Comparison of ENCODE assay signal across 10 cellular contexts in the genomic region with DNA sequence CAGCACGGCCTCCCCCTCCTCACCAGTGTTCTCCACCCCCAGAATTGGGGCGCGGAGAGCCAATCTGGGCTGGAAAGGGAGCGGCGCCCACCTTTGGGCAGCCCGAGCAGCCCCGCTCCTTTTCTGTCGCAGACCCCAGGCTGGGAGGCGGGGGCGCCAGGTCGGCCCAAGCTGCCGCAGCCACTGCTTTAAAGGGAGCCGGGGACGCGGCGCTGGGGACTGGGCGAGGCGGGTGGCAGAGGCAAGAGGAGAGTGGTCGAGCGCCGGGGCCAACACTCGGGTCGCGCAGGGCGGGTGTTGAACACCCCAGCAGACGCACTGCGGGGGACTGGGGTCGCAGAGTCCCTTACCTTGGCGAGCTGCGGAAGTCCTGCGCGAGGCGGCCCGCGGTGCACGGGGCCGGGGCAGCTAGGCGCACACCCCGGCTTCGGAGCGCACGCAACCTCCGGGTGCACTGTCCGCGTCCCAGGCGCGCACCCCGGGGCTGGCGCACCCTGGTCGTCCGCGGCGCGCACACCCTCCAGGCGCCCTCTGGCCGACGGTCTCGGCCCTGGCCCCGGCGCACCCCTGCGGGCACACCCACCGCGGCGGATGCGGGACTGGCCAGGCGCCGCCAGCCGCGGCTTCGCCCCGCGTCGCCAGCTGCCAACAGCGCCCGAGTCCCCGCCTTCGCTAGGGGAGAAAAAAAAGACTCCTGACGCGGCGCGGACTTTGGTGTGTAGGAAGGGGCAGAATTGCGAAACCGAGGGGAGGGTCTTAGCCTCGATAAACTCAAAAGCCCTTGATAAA. TPM values are rescaled to one million over a fixed set of nuclear protein-coding genes. Genes with fewer than 3 reads are reported as not detected.
DNase-seq lines count a peak whose midpoint lies in the region; ATAC-seq and TF ChIP-seq lines count a peak whose summit lies in the region.
"Had no signal": no experiment of that assay in that cellular context is flagged by ENCODE, and none has a peak within 500 bp of the region (broad histone marks: within the 10 kb centered on the region; RNA-seq: fewer than 3 reads in every experiment).

A gene (minus strand): TSS at position 679 of the 789 bp plus-strand sequence. CDS start 37,870 bp downstream, outside the sequence.

- CTCF ChIA-PET in activated CD8-positive, alpha-beta memory T cell treated with anti-CD3 and anti-CD28 coated beads, Interleukin-2, amount 10 ng/mL, durations not matched to agents 7 days and 5 days (lab: Charles Lee): no interaction called here

- H3K36me3 ChIP-seq in mesendoderm (ENCODE audit: control insufficient read depth, insufficient read depth, low read length): no peaks in the 10 kb centered on the region

- no peak within 1 kb of the TSS for H3K18ac ChIP-seq in mesendoderm (ENCODE audit: low read length)

- no peaks in the 10 kb centered on the region for H3K79me2 ChIP-seq in mesendoderm (ENCODE audit: control insufficient read depth, insufficient read depth, low read length)

- H3K27me3 ChIP-seq in mesendoderm (ENCODE audit: insufficient read depth, low read length, poor library complexity): peaks cover 13% of the 10 kb centered on the region

- H3K4me2 ChIP-seq in mesendoderm (ENCODE audit: low read length): peak within 1 kb of the TSS; percentile 80

- ATAC-seq in activated CD8-positive, alpha-beta memory T cell treated with anti-CD3 and anti-CD28 coated beads, Interleukin-2, amount 10 ng/mL, durations not matched to agents 7 days and 5 days: peak; percentile 42
- no peak for ATAC-seq in HG03439 (IDR thresholded peaks at IDR 0.05; ENCODE audit: unreplicated experiment)
- no peak for ATAC-seq in HG03045 (IDR thresholded peaks at IDR 0.05; ENCODE audit: unreplicated experiment)
- ATAC-seq in HG03108 (IDR thresholded peaks at IDR 0.05; ENCODE audit: unreplicated experiment): no peak

- no peak for TF ChIP-seq CTCF in coronary artery (IDR thresholded peaks at IDR 0.05)
- TF ChIP-seq CTCF in type B pancreatic cell (conservative IDR thresholded peaks at IDR 0.05): peak; percentile 22

- H4K8ac ChIP-seq in mesendoderm (ENCODE audit: low read depth, low read length): no peak within 1 kb of the TSS

- no peak within 1 kb of the TSS for H2BK120ac ChIP-seq in mesendoderm (ENCODE audit: low read depth, low read length)

- no peak within 1 kb of the TSS for H3K4me3 Mint-ChIP-seq in activated CD8-positive, alpha-beta memory T cell treated with anti-CD3 and anti-CD28 coated beads, Interleukin-2, amount 10 ng/mL, durations not matched to agents 7 days and 5 days
- peak within 1 kb of the TSS; percentile 85 for H3K4me3 Mint-ChIP-seq in type B pancreatic cell
- H3K4me3 Mint-ChIP-seq: memory B cell had no signal

- H3K4me3 ChIP-seq in coronary artery: peak within 1 kb of the TSS; percentile 65
- peak within 1 kb of the TSS; percentile 28 for H3K4me3 ChIP-seq in mesendoderm (ENCODE audit: low read length)

- H2BK5ac ChIP-seq in mesendoderm (ENCODE audit: low read length): no peak within 1 kb of the TSS

- no CpG with 5 or more reads among the region's 84 CpGs for WGBS in mesendoderm (ENCODE audit: extremely low coverage, insufficient coverage, low lambda C conversion rate)

- H3K9me3 Mint-ChIP-seq in activated CD8-positive, alpha-beta memory T cell treated with anti-CD3 and anti-CD28 coated beads, Interleukin-2, amount 10 ng/mL, durations not matched to agents 7 days and 5 days (ENCODE audit: low read depth): no peaks in the 10 kb centered on the region
- no peaks in the 10 kb centered on the region for H3K9me3 Mint-ChIP-seq in type B pancreatic cell
- H3K9me3 Mint-ChIP-seq: memory B cell had no signal

- no peaks in the 10 kb centered on the region for H3K4me1 Mint-ChIP-seq in activated CD8-positive, alpha-beta memory T cell treated with anti-CD3 and anti-CD28 coated beads, Interleukin-2, amount 10 ng/mL, durations not matched to agents 7 days and 5 days
- H3K4me1 Mint-ChIP-seq in type B pancreatic cell (ENCODE audit: unreplicated experiment): peaks cover 27% of the 10 kb centered on the region
- H3K4me1 Mint-ChIP-seq: memory B cell had no signal

- H3K36me3 Mint-ChIP-seq in activated CD8-positive, alpha-beta memory T cell treated with anti-CD3 and anti-CD28 coated beads, Interleukin-2, amount 10 ng/mL, durations not matched to agents 7 days and 5 days: no peaks in the 10 kb centered on the region
- no peaks in the 10 kb centered on the region for H3K36me3 Mint-ChIP-seq in type B pancreatic cell
- H3K36me3 Mint-ChIP-seq: memory B cell had no signal

- no peak within 1 kb of the TSS for H4K5ac ChIP-seq in mesendoderm (ENCODE audit: low read length)

- H3K27me3 Mint-ChIP-seq in activated CD8-positive, alpha-beta memory T cell treated with anti-CD3 and anti-CD28 coated beads, Interleukin-2, amount 10 ng/mL, durations not matched to agents 7 days and 5 days: peaks cover 42% of the 10 kb centered on the region
- peaks cover 76% of the 10 kb centered on the region for H3K27me3 Mint-ChIP-seq in type B pancreatic cell

- H3K56ac ChIP-seq in mesendoderm (ENCODE audit: low read length): peak within 1 kb of the TSS; percentile 81

- H3K23ac ChIP-seq in mesendoderm (ENCODE audit: low read length): no peak within 1 kb of the TSS

- no peak within 1 kb of the TSS for H2BK15ac ChIP-seq in mesendoderm (replicated peaks; ENCODE audit: low read depth)

- no peaks in the 10 kb centered on the region for H3K79me1 ChIP-seq in mesendoderm (ENCODE audit: low read length)

- H3K9ac ChIP-seq in mesendoderm (ENCODE audit: low read length): peak within 1 kb of the TSS; percentile 66

- no peak within 1 kb of the TSS for H2AK5ac ChIP-seq in mesendoderm (ENCODE audit: low read length)

- no peak within 1 kb of the TSS for H3K27ac ChIP-seq in coronary artery
- no peak within 1 kb of the TSS for H3K27ac ChIP-seq in mesendoderm (ENCODE audit: low read depth, low read length)

- DNase-seq in activated CD8-positive, alpha-beta memory T cell treated with anti-CD3 and anti-CD28 coated beads, Interleukin-2, amount 10 ng/mL, durations not matched to agents 7 days and 5 days: no peak
- no peak for DNase-seq in activated CD8-positive, alpha-beta memory T cell treated with anti-CD3 and anti-CD28 coated beads for 24 hours
- DNase-seq in coronary artery (ENCODE audit: low spot score) (no peak), mesendoderm (peak; percentile 40), type B pancreatic cell (ENCODE audit: extremely low spot score, unreplicated experiment) (no peak)
- DNase-seq: activated naive CD4-positive, alpha-beta T cell treated with Interleukin-2 at 50 U/mL for 16 hours had no signal

- no peak within 1 kb of the TSS for H3K4ac ChIP-seq in mesendoderm (ENCODE audit: low read depth, low read length)

- no peaks in the 10 kb centered on the region for H3K4me1 ChIP-seq in mesendoderm (ENCODE audit: control insufficient read depth, low read depth, low read length)

- H3K27ac Mint-ChIP-seq in activated CD8-positive, alpha-beta memory T cell treated with anti-CD3 and anti-CD28 coated beads, Interleukin-2, amount 10 ng/mL, durations not matched to agents 7 days and 5 days: no peak within 1 kb of the TSS
- H3K27ac Mint-ChIP-seq in type B pancreatic cell: peak within 1 kb of the TSS; percentile 6
- H3K27ac Mint-ChIP-seq: memory B cell had no signal

RNA-seq across cellular contexts. Expression of the gene that starts here (rescaled TPM):
- not detected for total RNA-seq in activated CD8-positive, alpha-beta memory T cell treated with anti-CD3 and anti-CD28 coated beads, Interleukin-2, amount 10 ng/mL, durations not matched to agents 7 days and 5 days
- 0.17 TPM for polyA plus RNA-seq in mesendoderm (2013, experiment 1 of 2)
- 0.22 TPM for polyA plus RNA-seq in mesendoderm (2013, experiment 2 of 2)
- 5.9 and 11.3 TPM in 2 replicates for total RNA-seq in type B pancreatic cell (ENCODE audit: low replicate concordance)

Comparison
In these comparisons a context has a peak if more than half of its experiments do, and no peak if none do; other contexts are left out.
1. Peak in ATAC-seq in activated CD8-positive, alpha-beta memory T cell treated with anti-CD3 and anti-CD28 coated beads, Interleukin-2, amount 10 ng/mL, durations not matched to agents 7 days and 5 days; RNA of the gene not detected or under 1 TPM.